In the genomic region with DNA sequence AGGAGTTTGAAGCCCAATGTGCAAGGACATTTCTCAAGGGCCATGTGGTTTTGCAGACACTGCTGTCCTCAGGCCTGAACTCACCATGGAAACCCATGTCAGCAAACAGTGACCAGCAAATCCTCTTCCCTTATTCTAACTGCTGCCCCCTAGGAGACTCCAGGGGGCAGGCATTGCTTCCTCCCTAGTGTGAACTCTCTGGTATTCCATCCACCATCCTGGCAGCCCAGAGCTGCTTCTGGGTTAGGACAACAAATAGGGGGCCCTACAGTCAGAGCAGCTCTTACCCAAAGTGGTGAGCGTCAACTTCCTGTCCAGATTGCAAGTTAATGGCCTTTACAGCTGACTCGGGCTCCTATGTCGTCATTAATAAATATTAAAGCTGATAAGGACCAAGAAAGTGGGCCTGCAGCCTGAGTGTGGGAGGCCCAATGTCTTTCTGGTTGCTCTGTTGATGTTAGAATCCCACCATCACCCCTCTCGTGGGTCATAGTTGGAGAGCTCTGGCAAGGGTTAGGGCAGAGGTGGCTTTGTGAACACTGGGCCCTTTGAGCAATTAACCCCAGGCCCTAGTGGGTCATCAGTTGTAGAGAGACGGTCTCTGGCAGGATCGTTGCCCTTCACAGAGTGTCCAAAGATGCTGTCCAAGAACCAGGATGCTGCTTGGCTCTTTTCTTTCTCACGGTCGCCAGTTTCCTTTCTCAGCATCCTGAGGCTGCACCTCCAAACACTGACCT, we compare ENCODE assay signal across 17 cellular contexts. TPM values are rescaled to one million over a fixed set of nuclear protein-coding genes. Genes with fewer than 3 reads are reported as not detected.
A peak's percentile ranks its signal among the peaks of the same experiment; 100 is the strongest.
DNase-seq lines count a peak whose midpoint lies in the region; ATAC-seq and TF ChIP-seq lines count a peak whose summit lies in the region.
"Had no signal": no experiment of that assay in that cellular context is flagged by ENCODE, and none has a peak within 500 bp of the region (broad histone marks: within the 10 kb centered on the region; RNA-seq: fewer than 3 reads in every experiment).

No MANE protein-coding gene starts in this region.

- no peak for ATAC-seq in GM18870 (IDR thresholded peaks at IDR 0.05; ENCODE audit: unreplicated experiment)
- ATAC-seq: T-helper 17 cell had no signal

- H3K4me3 ChIP-seq in choroid plexus epithelial cell (ENCODE audit: low read depth, low read length): no peak overlapping the region
- H3K4me3 ChIP-seq: PC-9, psoas muscle had no signal

- DNase-seq in AG08395 (ENCODE audit: low spot score) (peak; percentile 27), HT-29 (ENCODE audit: low spot score) (peak; percentile 8), choroid plexus epithelial cell (ENCODE audit: low read depth) (peak; percentile 53), iPS-NIHi7 (ENCODE audit: extremely low spot score) (peak; percentile 71), HPDE6-E6E7 (ENCODE audit: extremely low spot score) (no peak), NCI-H1105 treated with DMSO at 0.1 percent for 48 hours (lab: John Stamatoyannopoulos, UW) (no peak)
- DNase-seq in activated CD4-positive, alpha-beta T cell treated with anti-CD3 and anti-CD28 coated beads for 1 hour: no peak
- DNase-seq: activated CD4-positive, alpha-beta memory T cell treated with anti-CD3 and anti-CD28 coated beads for 36 hours; DMS79 treated with DMSO at 0.1 percent for 48 hours; NCI-H1417 treated with DMSO at 0.1 percent for 48 hours; NCI-H446; PC-9; psoas muscle; stimulated activated CD4-positive, alpha-beta T cell treated with anti-CD3 and anti-CD28 coated beads, Interleukin-1b, Interleukin-23, amount 100 ng/mL, for 48 hours; T-helper 17 cell had no signal

- peak; percentile 37 for TF ChIP-seq CTCF in choroid plexus epithelial cell (conservative IDR thresholded peaks at IDR 0.05; ENCODE audit: low read depth, low read length)

RNA-seq across cellular contexts. Expression of gene TGM4, which starts 41.5 kb away (rescaled TPM):
- total RNA-seq in HT-29 (2014; rRNA removed; shearing (Covaris generic)): not detected in 2 replicates
- total RNA-seq: activated CD4-positive, alpha-beta memory T cell treated with anti-CD3 and anti-CD28 coated beads for 36 hours; psoas muscle; T-helper 17 cell; urinary bladder had no signal

RNA-seq across cellular contexts. Expression of gene TMEM42, which starts 54.2 kb away (rescaled TPM):
- total RNA-seq in HT-29 (2014; rRNA removed; shearing (Covaris generic)): 8.8 and 9.3 TPM in 2 replicates

Comparison
In these comparisons a context has a peak if more than half of its experiments do, and no peak if none do; other contexts are left out.
1. DNase-seq: peak in AG08395 (single experiment), HT-29 (single experiment), choroid plexus epithelial cell (single experiment) and iPS-NIHi7 (single experiment); none in HPDE6-E6E7 (single experiment), NCI-H1105 treated with DMSO at 0.1 percent for 48 hours (single experiment) and activated CD4-positive, alpha-beta T cell treated with anti-CD3 and anti-CD28 coated beads for 1 hour (single experiment).